Comparison of ENCODE assay signal across 8 cellular contexts in the genomic region with DNA sequence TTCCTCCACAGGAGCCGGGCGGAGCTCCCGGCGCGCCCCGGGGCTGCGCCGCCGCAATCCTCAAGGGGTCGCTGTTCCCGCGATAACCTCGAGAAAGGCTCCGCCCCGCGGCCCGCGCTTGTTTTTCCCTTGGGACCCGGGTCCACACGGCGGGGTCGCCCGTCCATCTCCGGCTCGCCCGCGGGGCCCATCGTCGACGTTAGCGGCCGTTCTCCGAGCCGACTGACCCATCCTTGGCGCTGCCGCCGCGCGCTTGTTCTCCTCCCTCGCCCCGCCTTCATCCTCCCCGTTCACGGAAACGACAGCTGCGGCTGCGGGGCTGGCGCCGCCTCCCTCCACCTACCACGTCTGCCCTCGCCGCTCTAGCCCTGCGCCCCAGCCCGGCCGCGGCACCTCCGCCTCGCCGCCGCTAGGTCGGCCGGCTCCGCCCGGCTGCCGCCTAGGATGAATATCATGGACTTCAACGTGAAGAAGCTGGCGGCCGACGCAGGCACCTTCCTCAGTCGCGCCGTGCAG. TPM values are rescaled to one million over a fixed set of nuclear protein-coding genes. Genes with fewer than 3 reads are reported as not detected.
DNase-seq lines count a peak whose midpoint lies in the region; ATAC-seq and TF ChIP-seq lines count a peak whose summit lies in the region.

Gene SH3GLB1, plus strand, starts transcription at position 121 of the 516 bp plus-strand sequence. Its CDS starts 324 bp downstream, at position 445.

- POLR2A ChIA-PET in activated B cell treated with CpG ODN at 0.5 μM for 24 hours (lab: Charles Lee): interaction anchor here (0.5 to 3.5 kb wide), 37 partner anchors 9 to 1980 kb away, joined by 3 to 49 read pairs (median 4); partner anchors contain the start of genes BCL10, HS2ST1, LMO4 and ODF2L

- peak within 1 kb of the TSS; percentile 82 to 86 for H3K4me3 ChIP-seq in cardiac fibroblast (replicated peaks in 1 of 2; ENCODE audit: low read depth in 2 of 2, low read length in 2 of 2)

- peaks cover 18% of the 10 kb centered on the region for H3K36me3 Mint-ChIP-seq in activated B cell treated with CpG ODN at 0.5 μM for 24 hours (ENCODE audit: low read depth)

- no peaks in the 10 kb centered on the region for H3K27me3 Mint-ChIP-seq in activated B cell treated with CpG ODN at 0.5 μM for 24 hours

- H3K4me3 Mint-ChIP-seq in activated B cell treated with CpG ODN at 0.5 μM for 24 hours: peak within 1 kb of the TSS; percentile 99

- TF ChIP-seq CTCF in activated B cell treated with CpG ODN at 0.5 μM for 24 hours (IDR thresholded peaks at IDR 0.05) (peak; percentile 26), cardiac fibroblast (IDR thresholded peaks at IDR 0.05; ENCODE audit: low read depth, low read length) (peak; percentile 72)

- H3K4me1 Mint-ChIP-seq in activated B cell treated with CpG ODN at 0.5 μM for 24 hours: peaks cover 46% of the 10 kb centered on the region

- peak within 1 kb of the TSS; percentile 99 for H3K27ac Mint-ChIP-seq in activated B cell treated with CpG ODN at 0.5 μM for 24 hours

- CTCF ChIA-PET in activated B cell treated with CpG ODN at 0.5 μM for 24 hours (lab: Charles Lee): interaction anchor here (0.6 to 3.9 kb wide), 25 partner anchors 9 to 624 kb away, joined by 3 to 19 read pairs (median 3); partner anchors contain the start of gene ODF2L

- DNase-seq in AG20443 (ENCODE audit: low spot score): peak; percentile 94
- peak; percentile 98 for DNase-seq in NCI-H2227 treated with DMSO at 0.1 percent for 48 hours (lab: John Stamatoyannopoulos, UW)
- peak; percentile 92 for DNase-seq in activated B cell treated with CpG ODN at 0.5 μM for 24 hours
- peak; percentile 89 to 92 for DNase-seq in cardiac fibroblast (ENCODE audit: low read depth in 2 of 2)
- peak; percentile 95 for DNase-seq in inferior parietal cortex (ENCODE audit: extremely low spot score)
- DNase-seq in stimulated activated CD4-positive, alpha-beta T cell treated with anti-CD3 and anti-CD28 coated beads, Interleukin-12 subunit alpha, Interleukin-12 subunit beta, amount 100 ng/mL, for 24 hours (ENCODE audit: low read depth in 2 of 2): peak; percentile 76 to 82

- ATAC-seq in GM19023 (IDR thresholded peaks at IDR 0.05; ENCODE audit: unreplicated experiment) (peak; percentile 88), HG03196 (IDR thresholded peaks at IDR 0.05; ENCODE audit: unreplicated experiment) (peak; percentile 87), activated B cell treated with CpG ODN at 0.5 μM for 24 hours (ENCODE audit: low read depth) (peak; percentile 87)

- intact Hi-C loops in activated B cell treated with CpG ODN at 0.5 μM for 24 hours (cut with micrococcal nuclease): loop anchor here (1.0 to 10.0 kb wide), 11 partner anchors 87 to 1980 kb away; partner anchors contain the start of genes BCL10, HS2ST1, LMO4 and ODF2L

- no peaks in the 10 kb centered on the region for H3K9me3 Mint-ChIP-seq in activated B cell treated with CpG ODN at 0.5 μM for 24 hours

RNA-seq across cellular contexts. Expression of gene SH3GLB1, which starts in this region (rescaled TPM):
- 63.8 and 63.9 TPM in 2 replicates for total RNA-seq in activated B cell treated with CpG ODN at 0.5 μM for 24 hours

Comparison
In these comparisons a context has a peak if more than half of its experiments do, and no peak if none do; other contexts are left out.
1. Peak in every context shown above with its lines: DNase-seq, ATAC-seq and H3K4me3 ChIP-seq.